Comparison of ENCODE assay signal across 8 cellular contexts in the genomic region with DNA sequence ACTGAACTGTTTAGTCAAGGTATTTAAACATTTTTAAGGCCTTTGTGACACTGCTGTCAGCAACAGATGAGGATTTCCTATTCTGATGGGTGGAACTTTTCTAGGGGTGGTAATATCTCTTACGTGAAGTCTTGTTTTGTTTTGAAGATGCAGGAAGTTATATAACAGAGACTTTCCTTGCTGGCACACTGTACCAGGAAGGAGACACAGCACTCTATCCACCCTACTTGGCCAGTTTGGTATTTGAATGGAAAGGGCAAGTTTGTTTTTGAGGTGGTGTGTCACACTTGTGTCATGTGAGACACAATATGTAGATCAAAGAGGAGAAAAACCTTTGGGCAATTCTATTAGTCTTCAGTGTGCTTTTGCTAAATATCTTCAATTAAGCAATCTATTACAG. TPM values are rescaled to one million over a fixed set of nuclear protein-coding genes. Genes with fewer than 3 reads are reported as not detected.
DNase-seq lines count a peak whose midpoint lies in the region; ATAC-seq lines count a peak whose summit lies in the region.

No MANE protein-coding gene starts in this region.

- no peaks in the 10 kb centered on the region for H3K9me3 ChIP-seq in CD4-positive, CD25-positive, alpha-beta regulatory T cell (ENCODE audit: control insufficient read depth in 2 of 2, low read length in 2 of 2)

- peaks cover 0 to 2% (median 0%) of the 10 kb centered on the region in 7 donors for H3K9me3 Mint-ChIP-seq in CD4-positive, CD25-positive, alpha-beta regulatory T cell
- no peaks in the 10 kb centered on the region for H3K9me3 Mint-ChIP-seq in immature natural killer cell

- peaks cover 33% of the 10 kb centered on the region for H3K4me1 ChIP-seq in CD4-positive, CD25-positive, alpha-beta regulatory T cell (ENCODE audit: control insufficient read depth, insufficient read depth, low read length, poor library complexity, severe bottlenecking)

- peak; percentile 83 to 84 for ATAC-seq in CD4-positive, CD25-positive, alpha-beta regulatory T cell (ENCODE audit: low read depth in 2 of 2)
- peak; percentile 37 for ATAC-seq in GM21526 (IDR thresholded peaks at IDR 0.05; ENCODE audit: low FRiP score, unreplicated experiment)

- H3K27me3 ChIP-seq in CD4-positive, CD25-positive, alpha-beta regulatory T cell (ENCODE audit: control insufficient read depth, insufficient read depth, low read length), result no peaks in the 10 kb centered on the region

- H3K4me3 Mint-ChIP-seq in CD4-positive, CD25-positive, alpha-beta regulatory T cell, result peak overlapping the region; percentile 61 to 78 (median 72)
- peak overlapping the region; percentile 34 to 67 (median 53) for H3K4me3 Mint-ChIP-seq in immature natural killer cell

- H3K4me1 Mint-ChIP-seq in CD4-positive, CD25-positive, alpha-beta regulatory T cell, result peaks cover 8 to 44% (median 30%) of the 10 kb centered on the region in 4 donors
- peaks cover 19 to 27% of the 10 kb centered on the region in 2 donors for H3K4me1 Mint-ChIP-seq in immature natural killer cell

- peaks cover 17% of the 10 kb centered on the region for H3K36me3 Mint-ChIP-seq in CD4-positive, CD25-positive, alpha-beta regulatory T cell
- peaks cover 0 to 7% (median 4%) of the 10 kb centered on the region in 3 donors for H3K36me3 Mint-ChIP-seq in immature natural killer cell

- H3K27me3 Mint-ChIP-seq in CD4-positive, CD25-positive, alpha-beta regulatory T cell, result no peaks in the 10 kb centered on the region
- H3K27me3 Mint-ChIP-seq in immature natural killer cell (ENCODE audit: low read depth in 3 of 3), result peaks cover 0 to 2% (median 0%) of the 10 kb centered on the region in 3 donors

- H3K27ac ChIP-seq in CD4-positive, CD25-positive, alpha-beta regulatory T cell (ENCODE audit: insufficient read depth, low read length, poor library complexity, severe bottlenecking), result peak overlapping the region; percentile 91

- H3K27ac Mint-ChIP-seq in CD4-positive, CD25-positive, alpha-beta regulatory T cell, result peak overlapping the region; percentile 94 to 98 (median 95)
- H3K27ac Mint-ChIP-seq in immature natural killer cell, result peak overlapping the region; percentile 84 to 95 (median 90)

- peak; percentile 36 to 81 (median 81) for DNase-seq in CD4-positive, CD25-positive, alpha-beta regulatory T cell
- DNase-seq in T-helper 2 cell, result peak in 3 of 5 experiments; percentile 8 to 76 (median 71)
- peak; percentile 30 to 49 (median 47) for DNase-seq in immature natural killer cell
- DNase-seq in T1000 (lab: John Stamatoyannopoulos, UW), result no peak
- no peak for DNase-seq in D341Med (ENCODE audit: low spot score)
- DNase-seq in SHP77 treated with DMSO at 0.1 percent for 48 hours (lab: John Stamatoyannopoulos, UW), result no peak
- no peak for DNase-seq in NCI-H226

- no peaks in the 10 kb centered on the region for H3K36me3 ChIP-seq in CD4-positive, CD25-positive, alpha-beta regulatory T cell (ENCODE audit: control insufficient read depth, insufficient read depth, low read length)

- H3K4me3 ChIP-seq in CD4-positive, CD25-positive, alpha-beta regulatory T cell (ENCODE audit: low read depth, low read length), result peak overlapping the region; percentile 87

RNA-seq across cellular contexts. Expression of a gene that starts 51.6 kb away (rescaled TPM):
- total RNA-seq in CD4-positive, CD25-positive, alpha-beta regulatory T cell, result 44.0 TPM
- 10 to 100 TPM; 32.9 to 46.1 (median 42.9) TPM for polyA plus RNA-seq in CD4-positive, CD25-positive, alpha-beta regulatory T cell
- 10 to 100 TPM; 25.4 to 50.6 (median 29.5) TPM for polyA plus RNA-seq in immature natural killer cell

RNA-seq across cellular contexts. Expression of a gene that starts 56.0 kb away (rescaled TPM):
- 55.1 TPM for total RNA-seq in CD4-positive, CD25-positive, alpha-beta regulatory T cell
- polyA plus RNA-seq in CD4-positive, CD25-positive, alpha-beta regulatory T cell, result 10 to 100 TPM in 2 of 4 donors, 1 to 10 TPM in 2; 9.4 to 12.1 (median 10.1) TPM
- polyA plus RNA-seq in immature natural killer cell, result 10 to 100 TPM in 1 of 3 donors, 1 to 10 TPM in 2; 4.0 to 17.6 (median 8.3) TPM

Comparison
In these comparisons a context has a peak if more than half of its experiments do, and no peak if none do; other contexts are left out.
1. DNase-seq: peak in CD4-positive, CD25-positive, alpha-beta regulatory T cell (3 of 3), T-helper 2 cell (3 of 5) and immature natural killer cell (3 of 3); none in T1000 (single experiment), D341Med (single experiment), SHP77 treated with DMSO at 0.1 percent for 48 hours (single experiment) and NCI-H226 (single experiment).